Comparison of ENCODE assay signal across 11 cellular contexts in genomic region chr1:4172659-4173599, GRCh38.
DNase-seq lines count a peak whose midpoint lies in the region; ATAC-seq, FAIRE-seq and TF ChIP-seq lines count a peak whose summit lies in the region.
"Had no signal": no experiment of that assay in that cellular context is flagged by ENCODE, and none has a peak within 500 bp of the region (broad histone marks: within the 10 kb centered on the region; RNA-seq: fewer than 3 reads in every experiment).

No MANE protein-coding gene starts in this region.

- no peak overlapping the region for H3K4me2 ChIP-seq in K562 (ENCODE audit: insufficient read depth, low read length)

- peak; percentile 15 to 35 (median 28); a peak in 3 of 6 replicates for TF ChIP-seq CTCF in K562 (IDR thresholded peaks at IDR 0.05 in 2 of 3, conservative IDR thresholded peaks at IDR 0.05 in 1 of 3; ENCODE audit: insufficient read depth in 2 of 3, low read depth in 1 of 3, low read length in 3 of 3)
- no peak for TF ChIP-seq CTCF in lower lobe of right lung (IDR thresholded peaks at IDR 0.05)

- H3K9ac ChIP-seq in K562 (ENCODE audit: insufficient read depth in 1 of 2, low read depth in 2 of 2, low read length in 2 of 2), result no peak overlapping the region

- no peaks in the 10 kb centered on the region for H3K36me3 Mint-ChIP-seq in activated naive CD4-positive, alpha-beta T cell treated with anti-CD3 and anti-CD28 coated beads for 36 hours (ENCODE audit: low read depth)
- H3K36me3 Mint-ChIP-seq in stimulated activated naive B cell treated with anti-CD40 and anti-IgM and Interleukin-4, amounts not matched to agents 10 μg/mL and 1 μg/mL and 100 μg/mL, for 72 hours, result no peaks in the 10 kb centered on the region
- H3K36me3 Mint-ChIP-seq: brain had no signal

- intact Hi-C loops in activated naive CD4-positive, alpha-beta T cell treated with anti-CD3 and anti-CD28 coated beads for 36 hours (cut with micrococcal nuclease), result no loop called here
- intact Hi-C loops in K562 (cut with micrococcal nuclease) (no loop called here), lower lobe of right lung (cut with DNase I) (no loop called here)

- TF ChIP-seq RAD21 in K562 (CRISPR knock-in tag; conservative IDR thresholded peaks at IDR 0.05 in 1 of 2, IDR thresholded peaks at IDR 0.05 in 1 of 2), result peak in 1 of 2 experiments; percentile 33; a peak in 1 of 4 replicates

- in situ Hi-C loops in K562 (cut with MboI), result no loop called here

- H3K4me3 Mint-ChIP-seq in activated naive CD4-positive, alpha-beta T cell treated with anti-CD3 and anti-CD28 coated beads for 36 hours, result no peak overlapping the region
- H3K4me3 Mint-ChIP-seq in stimulated activated naive B cell treated with anti-CD40 and anti-IgM and Interleukin-4, amounts not matched to agents 10 μg/mL and 1 μg/mL and 100 μg/mL, for 72 hours, result no peak overlapping the region
- H3K4me3 Mint-ChIP-seq: brain had no signal

- H4K20me1 ChIP-seq in K562 (replicated peaks; ENCODE audit: control insufficient read depth, insufficient read depth, low read length), result no peaks in the 10 kb centered on the region; the same call in 1 of the 2 replicates

- no peak overlapping the region for H3K27ac Mint-ChIP-seq in activated naive CD4-positive, alpha-beta T cell treated with anti-CD3 and anti-CD28 coated beads for 36 hours
- H3K27ac Mint-ChIP-seq in stimulated activated naive B cell treated with anti-CD40 and anti-IgM and Interleukin-4, amounts not matched to agents 10 μg/mL and 1 μg/mL and 100 μg/mL, for 72 hours, result peak overlapping the region; percentile 21

- no peaks in the 10 kb centered on the region for H3K36me3 ChIP-seq in MG63
- H3K36me3 ChIP-seq in K562 (ENCODE audit: control insufficient read depth, insufficient read depth, low read length), result no peaks in the 10 kb centered on the region
- no peaks in the 10 kb centered on the region for H3K36me3 ChIP-seq in lower lobe of right lung
- H3K36me3 ChIP-seq: thyroid gland had no signal

- POLR2A ChIA-PET in K562 (lab: Yijun Ruan, JAX), result no interaction called here

- H3K9me3 Mint-ChIP-seq in activated naive CD4-positive, alpha-beta T cell treated with anti-CD3 and anti-CD28 coated beads for 36 hours, result no peaks in the 10 kb centered on the region
- H3K9me3 Mint-ChIP-seq in stimulated activated naive B cell treated with anti-CD40 and anti-IgM and Interleukin-4, amounts not matched to agents 10 μg/mL and 1 μg/mL and 100 μg/mL, for 72 hours, result no peaks in the 10 kb centered on the region

- no peak for TF ChIP-seq EP300 in K562 (IDR thresholded peaks at IDR 0.05; ENCODE audit: low read length)

- no peaks in the 10 kb centered on the region for H3K79me2 ChIP-seq in K562 (ENCODE audit: control insufficient read depth, insufficient read depth, low read length)

- 4% methylated on average over 16 of the region's 16 CpGs for WGBS in K562 (ENCODE audit: insufficient coverage, low coverage, missing lambda C conversion rate)

- H3K9me1 ChIP-seq in K562 (ENCODE audit: control insufficient read depth, insufficient read depth, low read length), result no peaks in the 10 kb centered on the region

- no peak overlapping the region for H2AFZ ChIP-seq in K562 (ENCODE audit: low read depth, low read length)

- H3K4me1 Mint-ChIP-seq in activated naive CD4-positive, alpha-beta T cell treated with anti-CD3 and anti-CD28 coated beads for 36 hours (ENCODE audit: low read depth), result peaks cover 2% of the 10 kb centered on the region
- H3K4me1 Mint-ChIP-seq in stimulated activated naive B cell treated with anti-CD40 and anti-IgM and Interleukin-4, amounts not matched to agents 10 μg/mL and 1 μg/mL and 100 μg/mL, for 72 hours, result no peaks in the 10 kb centered on the region

- TF ChIP-seq POLR2A in K562 (conservative IDR thresholded peaks at IDR 0.05), result no peak

- H3K4me1 ChIP-seq in K562 (replicated peaks in 1 of 2; ENCODE audit: control insufficient read depth in 2 of 2, insufficient read depth in 2 of 2, low read length in 2 of 2), result no peaks in the 10 kb centered on the region
- no peaks in the 10 kb centered on the region for H3K4me1 ChIP-seq in lower lobe of right lung
- H3K4me1 ChIP-seq: thyroid gland had no signal

- DNase-seq in activated naive CD4-positive, alpha-beta T cell treated with anti-CD3 and anti-CD28 coated beads for 36 hours, result peak; percentile 56
- no peak for DNase-seq in activated naive CD4-positive, alpha-beta T cell (lab: John Stamatoyannopoulos, UW)
- DNase-seq in MG63, result peak; percentile 21
- DNase-seq in K562 (ENCODE audit: extremely low read depth in 1 of 4, low spot score in 3 of 4), result peak in 2 of 4 experiments; percentile 18 to 27
- peak; percentile 6 for DNase-seq in stimulated activated naive B cell treated with anti-CD40 and anti-IgM and Interleukin-4, amounts not matched to agents 10 μg/mL and 1 μg/mL and 100 μg/mL, for 72 hours
- DNase-seq in lower lobe of right lung, result no peak
- DNase-seq in effector CD4-positive, alpha-beta T cell, result no peak
- DNase-seq: thyroid gland had no signal

- H3K27ac ChIP-seq in K562 (ENCODE audit: extremely low read depth, low read depth, low read length), result no peak overlapping the region
- H3K27ac ChIP-seq in lower lobe of right lung, result no peak overlapping the region
- H3K27ac ChIP-seq: thyroid gland had no signal

- H3K27me3 ChIP-seq in MG63, result no peaks in the 10 kb centered on the region
- peaks cover 6 to 46% of the 10 kb centered on the region in 2 experiments; a peak in 4 of 5 replicates for H3K27me3 ChIP-seq in K562 (ENCODE audit: control insufficient read depth in 2 of 2, insufficient read depth in 2 of 2, low read length in 2 of 2)
- peaks cover 19% of the 10 kb centered on the region for H3K27me3 ChIP-seq in lower lobe of right lung (ENCODE audit: low read depth)
- H3K27me3 ChIP-seq: thyroid gland had no signal

- no TSS peak for BruUV-seq in K562 (replicated peaks; lab: Mats Ljungman, UMichigan)

- no peak for FAIRE-seq in K562 (lab: Jason Lieb, UNC)
- FAIRE-seq: TTC549 had no signal

- H3K9me3 ChIP-seq in MG63 (no peaks in the 10 kb centered on the region), K562 (replicated peaks; ENCODE audit: control insufficient read depth, insufficient read depth, low read depth, low read length) (no peaks in the 10 kb centered on the region), lower lobe of right lung (no peaks in the 10 kb centered on the region)
- H3K9me3 ChIP-seq: thyroid gland had no signal

- peak; percentile 64 for ATAC-seq in K562
- ATAC-seq in stimulated activated naive B cell treated with anti-CD40 and anti-IgM and Interleukin-4, amounts not matched to agents 10 μg/mL and 1 μg/mL and 100 μg/mL, for 72 hours (replicated peaks), result peak; percentile 76
- ATAC-seq in lower lobe of right lung, result no peak
- no peak for ATAC-seq in GM18907 (IDR thresholded peaks at IDR 0.05; ENCODE audit: unreplicated experiment)

- no peak overlapping the region for H3K4me3 ChIP-seq in MG63
- H3K4me3 ChIP-seq in K562, result no peak overlapping the region
- H3K4me3 ChIP-seq in lower lobe of right lung, result no peak overlapping the region
- H3K4me3 ChIP-seq: thyroid gland had no signal

- H3K27me3 Mint-ChIP-seq in activated naive CD4-positive, alpha-beta T cell treated with anti-CD3 and anti-CD28 coated beads for 36 hours (ENCODE audit: low read depth), result peaks cover 11% of the 10 kb centered on the region
- peaks cover 27 to 28% of the 10 kb centered on the region in 2 donors for H3K27me3 Mint-ChIP-seq in stimulated activated naive B cell treated with anti-CD40 and anti-IgM and Interleukin-4, amounts not matched to agents 10 μg/mL and 1 μg/mL and 100 μg/mL, for 72 hours

- CTCF ChIA-PET in activated naive CD4-positive, alpha-beta T cell treated with anti-CD3 and anti-CD28 coated beads for 36 hours (lab: Charles Lee), result no interaction called here
- CTCF ChIA-PET in K562 (lab: Yijun Ruan, JAX; ENCODE audit: low intra/inter-chr PET ratio), result no interaction called here

TF ChIP-seq in K562, 482 proteins besides CTCF, POLR2A, EP300 and RAD21:
- TF ChIP-seq BCOR (IDR thresholded peaks at IDR 0.05) (peak; percentile 29; the same call in 1 of the 2 replicates), ZNF239 (CRISPR knock-in tag; IDR thresholded peaks at IDR 0.05) (peak; percentile 97), RBM25 (IDR thresholded peaks at IDR 0.05; ENCODE audit: low read depth, low read length, severe bottlenecking) (peak; percentile 77), EHMT2 (IDR thresholded peaks at IDR 0.05) (no peak)

Comparison
In these comparisons a context has a peak if more than half of its experiments do, and no peak if none do; other contexts are left out.
1. DNase-seq: peak in activated naive CD4-positive, alpha-beta T cell treated with anti-CD3 and anti-CD28 coated beads for 36 hours (single experiment), MG63 (single experiment) and stimulated activated naive B cell treated with anti-CD40 and anti-IgM and Interleukin-4, amounts not matched to agents 10 μg/mL and 1 μg/mL and 100 μg/mL, for 72 hours (single experiment); none in activated naive CD4-positive, alpha-beta T cell (0 of 4), lower lobe of right lung (single experiment) and effector CD4-positive, alpha-beta T cell (single experiment).
2. ATAC-seq: peak in K562 (single experiment) and stimulated activated naive B cell treated with anti-CD40 and anti-IgM and Interleukin-4, amounts not matched to agents 10 μg/mL and 1 μg/mL and 100 μg/mL, for 72 hours (2 of 2); none in lower lobe of right lung (0 of 2) and GM18907 (single experiment).